Comparison of ENCODE assay signal across 7 cellular contexts in the genomic region with DNA sequence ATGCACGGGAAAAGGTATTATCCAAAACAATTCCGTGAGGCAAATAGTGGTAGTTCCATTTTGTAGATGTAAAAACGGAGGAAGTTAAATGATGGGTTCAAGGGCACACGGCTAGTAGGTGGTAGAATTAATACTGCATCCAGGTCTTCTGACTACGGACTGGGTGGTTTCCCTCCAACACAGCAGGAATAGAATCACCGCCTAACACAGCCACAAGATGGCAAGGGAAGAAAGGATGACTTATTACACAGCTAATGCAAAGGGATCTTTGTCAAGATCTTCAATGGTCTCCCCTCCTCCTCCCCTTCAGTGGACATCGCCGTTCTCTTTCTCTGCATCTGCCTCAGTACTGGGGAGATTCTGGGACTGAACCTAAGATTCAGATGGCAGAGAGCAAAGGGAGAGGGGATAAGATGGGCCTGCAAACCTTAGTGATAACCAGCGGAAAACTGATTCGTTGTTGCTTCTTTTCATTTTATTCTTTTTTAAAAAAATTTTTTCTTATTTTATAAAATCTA. TPM values are rescaled to one million over a fixed set of nuclear protein-coding genes. Genes with fewer than 3 reads are reported as not detected.
DNase-seq lines count a peak whose midpoint lies in the region; ATAC-seq and TF ChIP-seq lines count a peak whose summit lies in the region.

No MANE protein-coding gene starts in this region.

- no peak overlapping the region for H3K23ac ChIP-seq in mesenchymal stem cell (ENCODE audit: low read length in 2 of 2)

- H2BK120ac ChIP-seq in mesenchymal stem cell (ENCODE audit: low read depth, low read length), result no peak overlapping the region

- no peaks in the 10 kb centered on the region for H3K9me2 ChIP-seq in SK-N-SH

- 11% methylated on average over 10 of the region's 10 CpGs for WGBS in SK-N-SH (ENCODE audit: low lambda C conversion rate)
- WGBS in mesenchymal stem cell, result 0% methylated on average over 6 of the region's 10 CpGs

- no peak overlapping the region for H3K14ac ChIP-seq in mesenchymal stem cell (ENCODE audit: low read length in 2 of 2)

- H3K79me1 ChIP-seq in mesenchymal stem cell (replicated peaks; ENCODE audit: low read length, poor library complexity, severe bottlenecking), result peaks cover 13% of the 10 kb centered on the region

- H3K27ac ChIP-seq in SK-N-SH (ENCODE audit: low read depth in 2 of 2, low read length in 1 of 2) (peak overlapping the region; percentile 62 to 75), mesenchymal stem cell (ENCODE audit: low read length, poor library complexity, severe bottlenecking) (no peak overlapping the region), thoracic aorta (peak overlapping the region; percentile 59 to 83)
- H3K27ac ChIP-seq in effector memory CD4-positive, alpha-beta T cell (ENCODE audit: insufficient read depth, low read length, poor library complexity, severe bottlenecking), result peak overlapping the region; percentile 72

- H2BK12ac ChIP-seq in mesenchymal stem cell (ENCODE audit: low read length in 2 of 2), result no peak overlapping the region

- H2AFZ ChIP-seq in SK-N-SH (ENCODE audit: low read depth), result peak overlapping the region; percentile 86
- H2AFZ ChIP-seq in mesenchymal stem cell (ENCODE audit: low read depth, low read length), result no peak overlapping the region

- H3K36me3 ChIP-seq in GM06990 (ENCODE audit: control insufficient read depth, insufficient read depth, low read length) (peaks cover 2% of the 10 kb centered on the region; the same call in 1 of the 2 replicates), SK-N-SH (replicated peaks in 1 of 2; ENCODE audit: control insufficient read depth in 1 of 2, insufficient read depth in 2 of 2, low read length in 1 of 2) (peaks cover 11 to 14% of the 10 kb centered on the region in 2 experiments), mesenchymal stem cell (ENCODE audit: control insufficient read depth in 1 of 2, insufficient read depth in 2 of 2, low read depth in 1 of 2, low read length in 2 of 2) (peaks cover 0 to 16% of the 10 kb centered on the region in 2 experiments), thoracic aorta (no peaks in the 10 kb centered on the region)
- peaks cover 6% of the 10 kb centered on the region for H3K36me3 ChIP-seq in effector memory CD4-positive, alpha-beta T cell (ENCODE audit: control insufficient read depth, insufficient read depth, low read length)

- TF ChIP-seq RAD21 in SK-N-SH (IDR thresholded peaks at IDR 0.05; ENCODE audit: low read length), result peak; percentile 5; the same call in 1 of the 2 replicates

- TF ChIP-seq CTCF in GM06990 (IDR thresholded peaks at IDR 0.05; ENCODE audit: insufficient read depth, low read length, poor library complexity, severe bottlenecking) (no peak), SK-N-SH (IDR thresholded peaks at IDR 0.05) (no peak), thoracic aorta (IDR thresholded peaks at IDR 0.05) (no peak)

- no peaks in the 10 kb centered on the region for H3F3A ChIP-seq in SK-N-SH (replicated peaks; ENCODE audit: insufficient read depth)

- H4K8ac ChIP-seq in mesenchymal stem cell (ENCODE audit: low read length), result peak overlapping the region; percentile 29

- CTCF ChIA-PET in SK-N-SH (lab: Yijun Ruan, JAX), result interaction anchor here (0.6 to 2.5 kb wide), 5 partner anchors 10 to 936 kb away, joined by 3 to 8 read pairs (median 3); no protein-coding TSS in a partner anchor

- peaks cover 51% of the 10 kb centered on the region for H3K79me2 ChIP-seq in SK-N-SH (ENCODE audit: insufficient read depth)

- H4K91ac ChIP-seq in mesenchymal stem cell (ENCODE audit: low read length), result no peak overlapping the region

- peak overlapping the region; percentile 95 to 99 (median 98) for H3K4me3 Mint-ChIP-seq in IgD-negative memory B cell

- peak overlapping the region; percentile 84 to 98 (median 96) for H3K27ac Mint-ChIP-seq in IgD-negative memory B cell

- H2BK15ac ChIP-seq in mesenchymal stem cell (ENCODE audit: low read depth, poor library complexity, severe bottlenecking), result no peak overlapping the region

- H3K4me2 ChIP-seq in SK-N-SH (peak overlapping the region; percentile 85), mesenchymal stem cell (ENCODE audit: low read length, poor library complexity, severe bottlenecking) (peak overlapping the region; percentile 34)

- ATAC-seq in GM21529 (IDR thresholded peaks at IDR 0.05; ENCODE audit: unreplicated experiment) (peak; percentile 50), thoracic aorta (ENCODE audit: insufficient number of reproducible peaks, low FRiP score, low read depth) (no peak)

- H3K27me3 ChIP-seq in GM06990 (replicated peaks; ENCODE audit: control insufficient read depth, insufficient read depth, low read length) (no peaks in the 10 kb centered on the region), SK-N-SH (ENCODE audit: insufficient read depth) (no peaks in the 10 kb centered on the region), mesenchymal stem cell (ENCODE audit: control insufficient read depth in 1 of 2, insufficient read depth in 1 of 2, low read length in 2 of 2) (no peaks in the 10 kb centered on the region), thoracic aorta (replicated peaks; ENCODE audit: insufficient read depth) (no peaks in the 10 kb centered on the region)
- H3K27me3 ChIP-seq in effector memory CD4-positive, alpha-beta T cell (replicated peaks; ENCODE audit: control insufficient read depth, insufficient read depth, low read length, poor library complexity, severe bottlenecking), result no peaks in the 10 kb centered on the region

- peaks cover 27 to 33% (median 28%) of the 10 kb centered on the region in 3 donors for H3K4me1 Mint-ChIP-seq in IgD-negative memory B cell

- no peak overlapping the region for H3K4ac ChIP-seq in mesenchymal stem cell (ENCODE audit: low read depth in 1 of 2, low read length in 2 of 2)

- H3K9ac ChIP-seq in SK-N-SH (peak overlapping the region; percentile 93), mesenchymal stem cell (ENCODE audit: low read length) (peak overlapping the region; percentile 93)

- DNase-seq in GM06990 (ENCODE audit: extremely low read depth, insufficient read length), result peak; percentile 14
- peak; percentile 63 for DNase-seq in SK-N-SH
- peak in 1 of 3 donors; percentile 21 for DNase-seq in effector memory CD4-positive, alpha-beta T cell
- DNase-seq in mesenchymal stem cell, result peak; percentile 47
- DNase-seq in thoracic aorta (ENCODE audit: low spot score), result no peak

- TF ChIP-seq EP300 in SK-N-SH (IDR thresholded peaks at IDR 0.05; ENCODE audit: borderline replicate concordance in 1 of 2, low read depth in 1 of 2, low read length in 1 of 2), result no peak

- H3K27me3 Mint-ChIP-seq in IgD-negative memory B cell, result no peaks in the 10 kb centered on the region

- H4K20me1 ChIP-seq in SK-N-SH (ENCODE audit: insufficient read depth), result no peaks in the 10 kb centered on the region

- POLR2A ChIA-PET in SK-N-SH (lab: Yijun Ruan, JAX), result no interaction called here

- H3K18ac ChIP-seq in mesenchymal stem cell (ENCODE audit: low read depth in 1 of 2, low read length in 2 of 2), result no peak overlapping the region

- H3K9me3 ChIP-seq in SK-N-SH, result no peaks in the 10 kb centered on the region
- H3K9me3 ChIP-seq in effector memory CD4-positive, alpha-beta T cell (ENCODE audit: control insufficient read depth, low read length), result no peaks in the 10 kb centered on the region
- no peaks in the 10 kb centered on the region for H3K9me3 ChIP-seq in mesenchymal stem cell (ENCODE audit: control insufficient read depth, low read length)
- no peaks in the 10 kb centered on the region for H3K9me3 ChIP-seq in thoracic aorta

- H3K4me1 ChIP-seq in SK-N-SH (ENCODE audit: control insufficient read depth in 1 of 2, insufficient read depth in 2 of 2, low read depth in 1 of 2, low read length in 1 of 2), result peaks cover 0 to 17% of the 10 kb centered on the region in 2 experiments; a peak in 2 of 4 replicates
- H3K4me1 ChIP-seq in effector memory CD4-positive, alpha-beta T cell (ENCODE audit: control insufficient read depth, insufficient read depth, low read length, poor library complexity, severe bottlenecking), result peaks cover 10% of the 10 kb centered on the region
- H3K4me1 ChIP-seq in mesenchymal stem cell (ENCODE audit: control insufficient read depth, insufficient read depth, low read depth, low read length), result peaks cover 1% of the 10 kb centered on the region
- peaks cover 15 to 21% of the 10 kb centered on the region in 2 donors for H3K4me1 ChIP-seq in thoracic aorta (ENCODE audit: control insufficient read depth in 1 of 2, low read depth in 2 of 2)

- no peak overlapping the region for H2BK5ac ChIP-seq in mesenchymal stem cell (ENCODE audit: low read depth, low read length, poor library complexity, severe bottlenecking)

- H2AK5ac ChIP-seq in mesenchymal stem cell (ENCODE audit: low read length, severe bottlenecking), result no peak overlapping the region

- H3K36me3 Mint-ChIP-seq in IgD-negative memory B cell, result peaks cover 4% of the 10 kb centered on the region

- H3K9me3 Mint-ChIP-seq in IgD-negative memory B cell, result no peaks in the 10 kb centered on the region

- H3K4me3 ChIP-seq in GM06990 (replicated peaks; ENCODE audit: low read depth, low read length) (peak overlapping the region; percentile 96), SK-N-SH (ENCODE audit: low read depth in 2 of 2, low read length in 1 of 2) (peak overlapping the region; percentile 87 to 97), mesenchymal stem cell (ENCODE audit: insufficient read depth in 1 of 2, low read depth in 1 of 2, low read length in 2 of 2) (peak overlapping the region; percentile 88 to 94), thoracic aorta (peak overlapping the region; percentile 97)
- peak overlapping the region; percentile 90 for H3K4me3 ChIP-seq in effector memory CD4-positive, alpha-beta T cell (ENCODE audit: insufficient read depth, low read depth, low read length, poor library complexity, severe bottlenecking)

TF ChIP-seq in SK-N-SH, 30 proteins besides CTCF, POLR2A, EP300 and RAD21 (continues in another document):
- TF ChIP-seq GATA2 (CRISPR knock-in tag; IDR thresholded peaks at IDR 0.05), result no peak
- no peak for TF ChIP-seq JUND (IDR thresholded peaks at IDR 0.05)
- TF ChIP-seq USF1 (IDR thresholded peaks at IDR 0.05; ENCODE audit: borderline replicate concordance, low read depth), result no peak
- no peak for TF ChIP-seq CHD2 (IDR thresholded peaks at IDR 0.05; ENCODE audit: low read length, partially characterized antibody)
- no peak for TF ChIP-seq FOXM1 (IDR thresholded peaks at IDR 0.05; ENCODE audit: low read depth)
- TF ChIP-seq RCOR1 (IDR thresholded peaks at IDR 0.05; ENCODE audit: low read length), result no peak
- TF ChIP-seq ELF1 (IDR thresholded peaks at IDR 0.05), result no peak

RNA-seq across cellular contexts. Expression of gene TOPBP1, which starts 0.6 kb away (rescaled TPM):
- polyA plus RNA-seq in IgD-negative memory B cell (13.7 TPM), SK-N-SH (2012; rRNA removed) (15.7 and 21.5 TPM in 2 replicates)
- 16.8 and 18.5 TPM in 2 replicates for polyA plus RNA-seq in SK-N-SH (2012; cell fraction: cytosol; rRNA removed)
- 32.8 and 52.6 TPM in 2 replicates for polyA plus RNA-seq in SK-N-SH (2012; cell fraction: nucleus; rRNA removed)
- 11.4 TPM for polyA plus RNA-seq in mesenchymal stem cell (2013, experiment 1 of 2)
- 11.3 TPM for polyA plus RNA-seq in mesenchymal stem cell (2013, experiment 2 of 2)
- total RNA-seq in thoracic aorta, result 10 to 100 TPM; 21.5 to 34.2 TPM
